Comparison of ENCODE assay signal across 17 cellular contexts in the genomic region with DNA sequence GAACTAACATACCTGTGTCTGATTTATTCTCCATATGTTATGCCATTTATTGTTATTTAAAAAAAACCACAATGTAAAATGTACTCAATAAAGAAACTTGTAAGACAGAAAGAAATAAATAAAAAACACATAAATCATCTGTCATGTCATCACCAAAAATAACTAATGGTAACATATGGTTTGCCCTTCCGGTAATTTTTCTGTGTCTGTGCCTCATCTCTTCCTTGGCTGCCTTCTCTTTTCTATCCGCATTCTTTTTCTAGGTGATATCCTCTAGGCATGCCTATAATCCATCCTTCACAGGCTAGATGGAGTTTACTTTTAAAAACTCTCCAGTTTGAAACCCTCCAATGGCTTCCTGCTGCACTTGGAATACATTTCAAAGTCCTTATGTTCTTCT.
A peak's percentile ranks its signal among the peaks of the same experiment; 100 is the strongest.
DNase-seq lines count a peak whose midpoint lies in the region; ATAC-seq and TF ChIP-seq lines count a peak whose summit lies in the region.
"Had no signal": no experiment of that assay in that cellular context is flagged by ENCODE, and none has a peak within 500 bp of the region (broad histone marks: within the 10 kb centered on the region; RNA-seq: fewer than 3 reads in every experiment).

No MANE protein-coding gene starts in this region.

- no peaks in the 10 kb centered on the region for H3F3A ChIP-seq in SK-N-SH (replicated peaks; ENCODE audit: insufficient read depth)

- H3K4me3 Mint-ChIP-seq in nephron progenitor cell = no peak overlapping the region
- H3K4me3 Mint-ChIP-seq: CD4-positive, alpha-beta memory T cell; GM23338; H9; HFFc6 had no signal

- no peak for TF ChIP-seq RAD21 in SK-N-SH (IDR thresholded peaks at IDR 0.05; ENCODE audit: low read length)

- 77% methylated on average over 2 of the region's 2 CpGs for WGBS in SK-N-SH (ENCODE audit: low lambda C conversion rate)

- intact Hi-C loops in left colon (cut with DNase I, micrococcal nuclease) = no loop called here

- H3K79me2 ChIP-seq in SK-N-SH (ENCODE audit: insufficient read depth) (no peaks in the 10 kb centered on the region), osteoblast (ENCODE audit: insufficient read depth, low read length) (no peaks in the 10 kb centered on the region)

- H3K4me1 ChIP-seq in SK-N-SH (ENCODE audit: control insufficient read depth in 1 of 2, insufficient read depth in 2 of 2, low read depth in 1 of 2, low read length in 1 of 2) (no peaks in the 10 kb centered on the region; a peak in 1 of 4 replicates), osteoblast (ENCODE audit: insufficient read depth, low read length) (no peaks in the 10 kb centered on the region)

- H3K27ac ChIP-seq in SK-N-SH (ENCODE audit: low read depth in 2 of 2, low read length in 1 of 2) (no peak overlapping the region), osteoblast (ENCODE audit: low read depth, low read length) (no peak overlapping the region)

- no peaks in the 10 kb centered on the region for H3K36me3 Mint-ChIP-seq in nephron progenitor cell (ENCODE audit: low read depth)
- H3K36me3 Mint-ChIP-seq: CD4-positive, alpha-beta memory T cell had no signal

- POLR2A ChIA-PET in SK-N-SH (lab: Yijun Ruan, JAX) = no interaction called here

- H3K9ac ChIP-seq in SK-N-SH = no peak overlapping the region

- CTCF ChIA-PET in SK-N-SH (lab: Yijun Ruan, JAX) = no interaction called here

- H4K20me1 ChIP-seq in SK-N-SH (ENCODE audit: insufficient read depth) (no peaks in the 10 kb centered on the region), osteoblast (ENCODE audit: insufficient read depth, low read length) (no peaks in the 10 kb centered on the region)

- no peak for TF ChIP-seq EP300 in SK-N-SH (IDR thresholded peaks at IDR 0.05; ENCODE audit: borderline replicate concordance in 1 of 2, low read depth in 1 of 2, low read length in 1 of 2)

- H3K27me3 ChIP-seq in SK-N-SH (ENCODE audit: insufficient read depth) (no peaks in the 10 kb centered on the region), osteoblast (ENCODE audit: insufficient read depth, low read length) (no peaks in the 10 kb centered on the region)

- H3K9me3 ChIP-seq in SK-N-SH (no peaks in the 10 kb centered on the region), osteoblast (ENCODE audit: low read depth, low read length) (no peaks in the 10 kb centered on the region)

- H3K9me3 Mint-ChIP-seq in nephron progenitor cell = peaks cover 10% of the 10 kb centered on the region
- H3K9me3 Mint-ChIP-seq: GM23338 had no signal

- no peak for TF ChIP-seq CTCF in SK-N-SH (IDR thresholded peaks at IDR 0.05)
- no peak for TF ChIP-seq CTCF in nephron progenitor cell (IDR thresholded peaks at IDR 0.05)
- TF ChIP-seq CTCF in osteoblast (IDR thresholded peaks at IDR 0.05; ENCODE audit: extremely low read depth, low read depth, low read length) = no peak

- H3K27ac Mint-ChIP-seq in nephron progenitor cell = no peak overlapping the region
- H3K27ac Mint-ChIP-seq: CD4-positive, alpha-beta memory T cell; GM23338; H9; HFFc6 had no signal

- H3K36me3 ChIP-seq in SK-N-SH (replicated peaks in 1 of 2; ENCODE audit: control insufficient read depth in 1 of 2, insufficient read depth in 2 of 2, low read length in 1 of 2) (no peaks in the 10 kb centered on the region), osteoblast (ENCODE audit: insufficient read depth, low read length) (no peaks in the 10 kb centered on the region)

- H3K4me1 Mint-ChIP-seq in nephron progenitor cell = no peaks in the 10 kb centered on the region
- H3K4me1 Mint-ChIP-seq: CD4-positive, alpha-beta memory T cell had no signal

- DNase-seq in SK-N-SH (no peak), cerebellar cortex (ENCODE audit: low spot score) (peak; percentile 72), left colon (no peak), nephron progenitor cell (no peak), osteoblast (ENCODE audit: insufficient read length, low spot score, missing footprints) (no peak)
- DNase-seq: Calu3; CD4-positive, alpha-beta memory T cell; COR-L47; DMS153; DND-41; GDM1; H9; HFFc6 had no signal

- H3K4me3 ChIP-seq in SK-N-SH (ENCODE audit: low read depth in 2 of 2, low read length in 1 of 2) = no peak overlapping the region
- no peak overlapping the region for H3K4me3 ChIP-seq in osteoblast (ENCODE audit: insufficient read depth, low read length)
- H3K4me3 ChIP-seq: GM12878, GM23338 had no signal

- H3K4me2 ChIP-seq in SK-N-SH = no peak overlapping the region
- H3K4me2 ChIP-seq in osteoblast (ENCODE audit: insufficient read depth, low read length) = no peak overlapping the region
- H3K4me2 ChIP-seq: GM23338 had no signal

- H3K9me2 ChIP-seq in SK-N-SH = no peaks in the 10 kb centered on the region

- ATAC-seq in SK-N-SH treated with all-trans-retinoic acid at 6 μM for 48 hours (no peak), left colon (peak; percentile 42)
- ATAC-seq: GM12878, GM23338, HCT116 had no signal

- no peak overlapping the region for H2AFZ ChIP-seq in SK-N-SH (ENCODE audit: low read depth)
- H2AFZ ChIP-seq in osteoblast (ENCODE audit: low read length) = no peak overlapping the region
- H2AFZ ChIP-seq: GM23338 had no signal

- peaks cover 6% of the 10 kb centered on the region for H3K27me3 Mint-ChIP-seq in nephron progenitor cell (ENCODE audit: low read depth, poor library complexity)

TF ChIP-seq in SK-N-SH treated with all-trans-retinoic acid at 6 μM for 48 hours, 23 proteins besides CTCF, POLR2A, EP300 and RAD21:
- TF ChIP-seq TCF4 (CRISPR knock-in tag; IDR thresholded peaks at IDR 0.05; ENCODE audit: borderline replicate concordance) (no peak), PATZ1 (CRISPR knock-in tag; IDR thresholded peaks at IDR 0.05; ENCODE audit: borderline replicate concordance) (no peak), ZNF70 (CRISPR knock-in tag; IDR thresholded peaks at IDR 0.05) (no peak), GLIS3 (CRISPR knock-in tag; IDR thresholded peaks at IDR 0.05) (no peak), RARB (CRISPR knock-in tag; IDR thresholded peaks at IDR 0.05) (no peak), SNAI2 (CRISPR knock-in tag; IDR thresholded peaks at IDR 0.05) (no peak), ESRRG (CRISPR knock-in tag; IDR thresholded peaks at IDR 0.05) (no peak), ISL1 (CRISPR knock-in tag; IDR thresholded peaks at IDR 0.05) (peak; percentile 30), ZFP3 (CRISPR knock-in tag; IDR thresholded peaks at IDR 0.05) (no peak)
TF ChIP-seq in SK-N-SH treated with all-trans-retinoic acid at 6 μM for 48 hours: peak in this region for 1.

TF ChIP-seq in SK-N-SH, 30 proteins besides CTCF, POLR2A, EP300 and RAD21 (continues in another document):
- TF ChIP-seq RXRA (IDR thresholded peaks at IDR 0.05; ENCODE audit: borderline replicate concordance, low read depth) = no peak
- TF ChIP-seq, protein P1, sequence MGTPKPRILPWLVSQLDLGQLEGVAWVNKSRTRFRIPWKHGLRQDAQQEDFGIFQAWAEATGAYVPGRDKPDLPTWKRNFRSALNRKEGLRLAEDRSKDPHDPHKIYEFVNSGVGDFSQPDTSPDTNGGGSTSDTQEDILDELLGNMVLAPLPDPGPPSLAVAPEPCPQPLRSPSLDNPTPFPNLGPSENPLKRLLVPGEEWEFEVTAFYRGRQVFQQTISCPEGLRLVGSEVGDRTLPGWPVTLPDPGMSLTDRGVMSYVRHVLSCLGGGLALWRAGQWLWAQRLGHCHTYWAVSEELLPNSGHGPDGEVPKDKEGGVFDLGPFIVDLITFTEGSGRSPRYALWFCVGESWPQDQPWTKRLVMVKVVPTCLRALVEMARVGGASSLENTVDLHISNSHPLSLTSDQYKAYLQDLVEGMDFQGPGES (IDR thresholded peaks at IDR 0.05; ENCODE audit: low read depth, low read length) = no peak
- no peak for TF ChIP-seq TCF12 (IDR thresholded peaks at IDR 0.05)
- no peak for TF ChIP-seq REST (IDR thresholded peaks at IDR 0.05; ENCODE audit: low read depth, low read length)
- TF ChIP-seq SIN3A (IDR thresholded peaks at IDR 0.05; ENCODE audit: borderline replicate concordance, low read depth, low read length) = no peak
- no peak for TF ChIP-seq FOXM1 (IDR thresholded peaks at IDR 0.05; ENCODE audit: low read depth)
- TF ChIP-seq GATA2 (CRISPR knock-in tag; IDR thresholded peaks at IDR 0.05) = no peak
- TF ChIP-seq, protein P2, sequence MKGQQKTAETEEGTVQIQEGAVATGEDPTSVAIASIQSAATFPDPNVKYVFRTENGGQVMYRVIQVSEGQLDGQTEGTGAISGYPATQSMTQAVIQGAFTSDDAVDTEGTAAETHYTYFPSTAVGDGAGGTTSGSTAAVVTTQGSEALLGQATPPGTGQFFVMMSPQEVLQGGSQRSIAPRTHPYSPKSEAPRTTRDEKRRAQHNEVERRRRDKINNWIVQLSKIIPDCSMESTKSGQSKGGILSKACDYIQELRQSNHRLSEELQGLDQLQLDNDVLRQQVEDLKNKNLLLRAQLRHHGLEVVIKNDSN (IDR thresholded peaks at IDR 0.05; ENCODE audit: borderline replicate concordance, low read depth) = no peak
- TF ChIP-seq RFX5 (IDR thresholded peaks at IDR 0.05; ENCODE audit: low read length) = no peak
- no peak for TF ChIP-seq MEF2A (IDR thresholded peaks at IDR 0.05; ENCODE audit: borderline replicate concordance, low read depth)
- no peak for TF ChIP-seq GABPA (IDR thresholded peaks at IDR 0.05; ENCODE audit: low read depth)
